In the genomic region with DNA sequence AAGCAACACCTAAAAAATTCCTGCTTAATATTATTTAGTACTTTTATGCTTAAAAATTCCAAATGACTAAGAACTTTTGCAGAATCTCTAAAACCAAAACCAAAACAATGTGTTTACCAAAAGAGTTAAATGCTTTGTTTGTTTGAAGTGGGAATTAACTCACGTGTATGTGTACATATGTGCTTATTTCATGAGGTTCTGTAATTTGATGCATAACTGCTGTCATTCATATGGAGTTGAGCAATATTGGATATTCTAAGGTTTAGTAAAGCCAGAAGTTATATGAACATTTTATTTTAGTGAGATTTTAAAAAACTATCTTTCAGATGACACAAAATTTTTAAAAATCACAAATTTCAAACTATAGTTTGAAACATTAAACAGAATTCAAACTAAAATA, we compare ENCODE assay signal across 17 cellular contexts.
DNase-seq lines count a peak whose midpoint lies in the region; ATAC-seq, FAIRE-seq and TF ChIP-seq lines count a peak whose summit lies in the region.
"Had no signal": no experiment of that assay in that cellular context is flagged by ENCODE, and none has a peak within 500 bp of the region (broad histone marks: within the 10 kb centered on the region; RNA-seq: fewer than 3 reads in every experiment).

No MANE protein-coding gene starts in this region.

- 0 out of 4 replicates have a peak, but pooled peaks cover 0 to 6% of the 10 kb centered on the region in 2 experiments for H3K79me1 ChIP-seq in IMR-90 (ENCODE audit: low read depth in 1 of 2, low read length in 2 of 2)

- no peak overlapping the region for H2AK5ac ChIP-seq in IMR-90 (ENCODE audit: low read depth, low read length)

- CTCF ChIA-PET in IMR-90 (lab: Yijun Ruan, JAX) (no interaction called here), GM10248 (lab: Yijun Ruan, JAX) (no interaction called here)

- H2AFZ ChIP-seq in IMR-90 (replicated peaks; ENCODE audit: low read length, poor library complexity) = no peak overlapping the region

- no peak overlapping the region for H2AK9ac ChIP-seq in IMR-90 (replicated peaks; ENCODE audit: low read depth, low read length, poor library complexity)

- H2BK5ac ChIP-seq in IMR-90 (ENCODE audit: low read depth, low read length, poor library complexity, severe bottlenecking) = no peak overlapping the region

- H3K27ac ChIP-seq in IMR-90 (ENCODE audit: insufficient read depth, low read length) (no peak overlapping the region), pancreas (no peak overlapping the region)
- H3K27ac ChIP-seq: SJCRH30 had no signal

- dilution Hi-C loops in IMR-90 (cut with HindIII; ENCODE audit: low sequenced_read_pairs, unreplicated experiment) = no loop called here

- in situ Hi-C loops in IMR-90 (cut with MboI; ENCODE audit: low sequenced_read_pairs) = loop anchor here (25.0 kb wide), 1 partner anchor 545 kb away; the partner anchor contains the start of gene DNAJC1

- no peak for TF ChIP-seq POLR2A in IMR-90 (IDR thresholded peaks at IDR 0.05; ENCODE audit: low read depth, low read length)

- ATAC-seq in IMR-90 (ENCODE audit: low read depth) (no peak), pancreas (no peak), HG02678 (IDR thresholded peaks at IDR 0.05; ENCODE audit: unreplicated experiment) (no peak)

- no peak for DNase-seq in GM19239 (ENCODE audit: insufficient read length, low spot score)
- DNase-seq in IMR-90 = peak; percentile 13
- DNase-seq in fibroblast of mammary gland (ENCODE audit: low read depth) = peak; percentile 17
- DNase-seq in pancreas = no peak
- DNase-seq in EL = no peak
- DNase-seq in stimulated activated CD8-positive, alpha-beta memory T cell treated with anti-CD3 and anti-CD28 coated beads, Interleukin-4, amount 100 ng/mL, for 48 hours = no peak
- no peak for DNase-seq in GM10248 (ENCODE audit: extremely low spot score)
- DNase-seq: ACHN, AML-193, Karpas-422, MM.1S, NCI-H187, NCI-H2171, NCI-H446 treated with DMSO at 0.1 percent for 48 hours, OCI-M1, SJCRH30 had no signal

- H2BK20ac ChIP-seq in IMR-90 (ENCODE audit: low read depth, low read length) = no peak overlapping the region

- H3K4me1 ChIP-seq in IMR-90 (ENCODE audit: control insufficient read depth, insufficient read depth, low read length) (peaks cover 3% of the 10 kb centered on the region; the same call in 1 of the 2 replicates), pancreas (peaks cover 0 to 7% (median 5%) of the 10 kb centered on the region in 3 donors)

- no peak overlapping the region for H2BK120ac ChIP-seq in IMR-90 (ENCODE audit: low read depth, low read length)

- H3K56ac ChIP-seq in IMR-90 (ENCODE audit: extremely low read depth, insufficient read depth, low read length) = no peak overlapping the region

- H3K4me3 ChIP-seq in IMR-90 (ENCODE audit: insufficient read depth, low read depth, low read length) (no peak overlapping the region), fibroblast of mammary gland (ENCODE audit: control insufficient read depth, low read depth, low read length) (no peak overlapping the region), pancreas (no peak overlapping the region)
- H3K4me3 ChIP-seq: SJCRH30 had no signal

- POLR2A ChIA-PET in IMR-90 (lab: Charles Lee; ENCODE audit: unreplicated experiment) (no interaction called here), GM10248 (lab: Yijun Ruan, JAX) (no interaction called here)

- H2BK15ac ChIP-seq in IMR-90 (ENCODE audit: low read depth, low read length) = no peak overlapping the region

- H4K91ac ChIP-seq in IMR-90 (ENCODE audit: insufficient read depth, low read depth, low read length) = no peak overlapping the region

- no CpG with 5 or more reads among the region's 1 CpG for WGBS in IMR-90 (ENCODE audit: extremely low coverage in 2 of 2, insufficient read length in 1 of 2), 2 experiments
- WGBS in pancreas, 2 donors = 50 to 61% methylated on average over 1 of the region's 1 CpG

- H3K27me3 ChIP-seq in IMR-90 (ENCODE audit: control insufficient read depth, insufficient read depth, low read length) (no peaks in the 10 kb centered on the region), pancreas (no peaks in the 10 kb centered on the region)
- H3K27me3 ChIP-seq: SJCRH30 had no signal

- TF ChIP-seq RAD21 in IMR-90 (IDR thresholded peaks at IDR 0.05; ENCODE audit: low read length) = no peak

- H3K4ac ChIP-seq in IMR-90 (ENCODE audit: low read depth, low read length) = no peak overlapping the region

- no peak overlapping the region for H3K9ac ChIP-seq in IMR-90 (ENCODE audit: low read depth, low read length)

- H3K9me3 ChIP-seq in IMR-90 (ENCODE audit: control insufficient read depth, insufficient read depth, low read length) (no peaks in the 10 kb centered on the region), pancreas (no peaks in the 10 kb centered on the region)
- H3K9me3 ChIP-seq: SJCRH30 had no signal

- no peak overlapping the region for H3K23ac ChIP-seq in IMR-90 (ENCODE audit: low read depth, low read length)

- H4K20me1 ChIP-seq in IMR-90 (ENCODE audit: insufficient read depth, low read length) = no peaks in the 10 kb centered on the region

- no peak overlapping the region for H3K14ac ChIP-seq in IMR-90 (replicated peaks; ENCODE audit: low read depth, low read length)

- peak; percentile 70 for FAIRE-seq in GM19239 (lab: Jason Lieb, UNC)
- peak; percentile 29 for FAIRE-seq in pancreas (lab: Jason Lieb, UNC)

- no peak for TF ChIP-seq CTCF in IMR-90 (conservative IDR thresholded peaks at IDR 0.05; ENCODE audit: low read depth, low read length)
- TF ChIP-seq CTCF in fibroblast of mammary gland (conservative IDR thresholded peaks at IDR 0.05; ENCODE audit: control insufficient read depth, insufficient read depth, low read depth, low read length) = no peak
- TF ChIP-seq CTCF in pancreas (IDR thresholded peaks at IDR 0.05) = no peak
- no peak for TF ChIP-seq CTCF in GM10248 (IDR thresholded peaks at IDR 0.05; ENCODE audit: control extremely low read depth, extremely low read depth, low read depth, missing control alignments)

- no peak overlapping the region for H3K18ac ChIP-seq in IMR-90 (ENCODE audit: low read depth, low read length)

- H3K36me3 ChIP-seq in IMR-90 (ENCODE audit: control insufficient read depth, insufficient read depth, low read length) = no peaks in the 10 kb centered on the region
- no peaks in the 10 kb centered on the region for H3K36me3 ChIP-seq in pancreas
- H3K36me3 ChIP-seq: SJCRH30 had no signal

- BruUV-seq in IMR-90 (replicated peaks; lab: Mats Ljungman, UMichigan) = no TSS peak

- no peak overlapping the region for H4K8ac ChIP-seq in IMR-90 (ENCODE audit: low read depth in 2 of 2, low read length in 2 of 2)

- intact Hi-C loops in IMR-90 (cut with micrococcal nuclease) (loop anchor here (10.0 kb wide), 2 partner anchors 233 to 553 kb away; partner anchors contain the start of genes BMI1 and DNAJC1), pancreas (cut with DNase I) (no loop called here)

- no peak overlapping the region for H3K4me2 ChIP-seq in IMR-90 (ENCODE audit: low read depth, low read length)

- H3K9me1 ChIP-seq in IMR-90 (ENCODE audit: insufficient read depth, low read length) = peaks cover 4% of the 10 kb centered on the region; the same call in 1 of the 2 replicates

- H4K5ac ChIP-seq in IMR-90 (ENCODE audit: low read depth, low read length) = no peak overlapping the region

TF ChIP-seq in IMR-90, 13 proteins besides CTCF, POLR2A, EP300 and RAD21:
- no peak for TF ChIP-seq MXI1 (IDR thresholded peaks at IDR 0.05; ENCODE audit: borderline replicate concordance, low read depth, low read length)
- TF ChIP-seq CEBPB (IDR thresholded peaks at IDR 0.05; ENCODE audit: low read depth, low read length) = 0 out of 2 replicates have a peak, but pooled peaks have one; percentile 21

Comparison
In these comparisons a context has a peak if more than half of its experiments do, and no peak if none do; other contexts are left out.
1. DNase-seq: peak in IMR-90 (single experiment) and fibroblast of mammary gland (single experiment); none in GM19239 (single experiment), pancreas (0 of 6), EL (single experiment), stimulated activated CD8-positive, alpha-beta memory T cell treated with anti-CD3 and anti-CD28 coated beads, Interleukin-4, amount 100 ng/mL, for 48 hours (single experiment) and GM10248 (single experiment).